9 cellular contexts compared by ENCODE assay signal in the genomic region with DNA sequence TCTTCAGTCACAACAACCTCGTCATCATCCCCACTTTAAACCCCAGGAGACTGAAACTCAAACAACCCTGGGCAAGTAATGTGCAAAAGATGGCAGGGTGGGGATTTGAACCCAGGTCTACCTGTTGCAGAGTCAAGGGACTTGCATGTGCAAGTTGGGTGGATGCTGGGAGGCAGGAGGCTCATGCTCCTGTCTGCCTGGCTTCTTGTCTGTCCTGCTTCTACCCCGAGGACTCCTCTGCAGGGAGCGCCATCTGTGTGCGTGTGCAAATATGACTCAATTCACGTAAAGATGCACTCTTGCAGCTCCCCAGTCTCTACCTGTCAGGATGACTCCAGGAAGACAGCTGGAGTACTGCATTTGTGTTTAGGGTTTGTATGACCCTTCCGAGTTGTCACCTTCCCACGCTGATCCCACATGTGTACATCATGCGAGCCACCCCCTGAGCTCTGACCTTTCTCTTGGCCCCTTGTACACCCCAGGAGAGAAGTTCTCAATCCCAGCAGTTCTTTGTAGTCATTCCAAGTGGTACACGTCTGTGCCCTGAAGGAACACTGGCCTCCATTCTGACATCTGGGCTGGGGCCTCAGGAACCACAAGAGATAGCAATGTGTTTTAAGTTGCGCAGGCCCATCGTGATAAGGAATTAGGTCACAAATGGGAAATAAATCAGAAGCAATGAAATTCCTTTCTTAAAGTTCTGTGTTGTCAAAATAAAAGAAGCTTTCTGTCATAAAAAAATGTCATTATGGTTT.
DNase-seq lines count a peak whose midpoint lies in the region; ATAC-seq and TF ChIP-seq lines count a peak whose summit lies in the region.
"Had no signal": no experiment of that assay in that cellular context is flagged by ENCODE, and none has a peak within 500 bp of the region (broad histone marks: within the 10 kb centered on the region; RNA-seq: fewer than 3 reads in every experiment).

No MANE protein-coding gene starts in this region.

- H3K27ac ChIP-seq in brain microvascular endothelial cell (peak overlapping the region; percentile 94), mesodermal cell (ENCODE audit: low read depth, low read length, severe bottlenecking) (peak overlapping the region; percentile 90), aorta (ENCODE audit: low read depth in 1 of 2, low read length in 2 of 2) (no peak overlapping the region)

- in situ Hi-C loops in brain microvascular endothelial cell (cut with HindIII; ENCODE audit: low pct_ligation_motif_present, low sequenced_read_pairs) = no loop called here

- no peak overlapping the region for H3K4me3 ChIP-seq in brain microvascular endothelial cell (ENCODE audit: low read depth, low read length)
- H3K4me3 ChIP-seq in mesodermal cell (ENCODE audit: extremely low read depth, insufficient read depth, low read length, poor library complexity, severe bottlenecking) = no peak overlapping the region
- no peak overlapping the region for H3K4me3 ChIP-seq in aorta (ENCODE audit: low read length in 2 of 2)

- H3K27ac Mint-ChIP-seq in stimulated activated naive CD8-positive, alpha-beta T cell treated with anti-CD3 and anti-CD28 coated beads, Interleukin-15, Interleukin-2, amounts not matched to agents 100 ng/mL and 50 ng/mL, for 24 hours = peak overlapping the region; percentile 84
- H3K27ac Mint-ChIP-seq in stimulated activated naive CD8-positive, alpha-beta T cell treated with anti-CD3 and anti-CD28 coated beads, Interleukin-15, amount 100 ng/mL, for 72 hours = peak overlapping the region in 1 of 2 donors; percentile 74

- no peak for DNase-seq in stimulated activated naive CD8-positive, alpha-beta T cell treated with anti-CD3 and anti-CD28 coated beads, Interleukin-15, amount 100 ng/mL, for 72 hours
- DNase-seq in brain microvascular endothelial cell = peak; percentile 28
- no peak for DNase-seq in mesenteric fat pad (ENCODE audit: low spot score)
- no peak for DNase-seq in aorta
- no peak for DNase-seq in posterior vena cava (ENCODE audit: low spot score)
- DNase-seq: NCI-H345 had no signal

- ATAC-seq in stimulated activated naive CD8-positive, alpha-beta T cell treated with anti-CD3 and anti-CD28 coated beads, Interleukin-15, amount 100 ng/mL, for 72 hours = no peak
- ATAC-seq in aorta (ENCODE audit: low FRiP score) (no peak), GM21717 (IDR thresholded peaks at IDR 0.05; ENCODE audit: unreplicated experiment) (no peak)

- H3K4me1 ChIP-seq in mesodermal cell (ENCODE audit: control insufficient read depth, insufficient read depth, low read length, poor library complexity, severe bottlenecking) (peaks cover 28% of the 10 kb centered on the region), aorta (ENCODE audit: control insufficient read depth in 1 of 2, insufficient read depth in 2 of 2, low read length in 2 of 2) (peaks cover 0 to 5% of the 10 kb centered on the region in 2 donors)

- WGBS in mesodermal cell (ENCODE audit: insufficient coverage in 2 of 2), 2 experiments = 98% methylated on average over 8 to 10 of the region's 11 CpGs
- WGBS in aorta, 2 donors = 74 to 77% methylated on average over 11 of the region's 11 CpGs

- no peak overlapping the region for H3K4me3 Mint-ChIP-seq in stimulated activated naive CD8-positive, alpha-beta T cell treated with anti-CD3 and anti-CD28 coated beads, Interleukin-15, Interleukin-2, amounts not matched to agents 100 ng/mL and 50 ng/mL, for 24 hours
- no peak overlapping the region for H3K4me3 Mint-ChIP-seq in stimulated activated naive CD8-positive, alpha-beta T cell treated with anti-CD3 and anti-CD28 coated beads, Interleukin-15, amount 100 ng/mL, for 72 hours

- intact Hi-C loops in aorta (cut with DNase I) (no loop called here), posterior vena cava (cut with DNase I) (no loop called here)

- no peaks in the 10 kb centered on the region for H3K9me3 ChIP-seq in mesodermal cell (ENCODE audit: control insufficient read depth, low read length)
- no peaks in the 10 kb centered on the region for H3K9me3 ChIP-seq in aorta (ENCODE audit: control insufficient read depth, low read length)

- H3K27me3 ChIP-seq in brain microvascular endothelial cell (replicated peaks) (no peaks in the 10 kb centered on the region), aorta (ENCODE audit: control insufficient read depth in 1 of 2, insufficient read depth in 2 of 2, low read length in 1 of 2) (no peaks in the 10 kb centered on the region)

- H3K27me3 Mint-ChIP-seq in stimulated activated naive CD8-positive, alpha-beta T cell treated with anti-CD3 and anti-CD28 coated beads, Interleukin-15, Interleukin-2, amounts not matched to agents 100 ng/mL and 50 ng/mL, for 24 hours = no peaks in the 10 kb centered on the region
- H3K27me3 Mint-ChIP-seq in stimulated activated naive CD8-positive, alpha-beta T cell treated with anti-CD3 and anti-CD28 coated beads, Interleukin-15, amount 100 ng/mL, for 72 hours = peaks cover 13% of the 10 kb centered on the region

- no peaks in the 10 kb centered on the region for H3K36me3 Mint-ChIP-seq in stimulated activated naive CD8-positive, alpha-beta T cell treated with anti-CD3 and anti-CD28 coated beads, Interleukin-15, Interleukin-2, amounts not matched to agents 100 ng/mL and 50 ng/mL, for 24 hours (ENCODE audit: low read depth)

- H3K4me1 Mint-ChIP-seq in stimulated activated naive CD8-positive, alpha-beta T cell treated with anti-CD3 and anti-CD28 coated beads, Interleukin-15, Interleukin-2, amounts not matched to agents 100 ng/mL and 50 ng/mL, for 24 hours (ENCODE audit: low read depth) = peaks cover 26% of the 10 kb centered on the region
- H3K4me1 Mint-ChIP-seq in stimulated activated naive CD8-positive, alpha-beta T cell treated with anti-CD3 and anti-CD28 coated beads, Interleukin-15, amount 100 ng/mL, for 72 hours = peaks cover 23% of the 10 kb centered on the region

- H3K9me3 Mint-ChIP-seq in stimulated activated naive CD8-positive, alpha-beta T cell treated with anti-CD3 and anti-CD28 coated beads, Interleukin-15, Interleukin-2, amounts not matched to agents 100 ng/mL and 50 ng/mL, for 24 hours = no peaks in the 10 kb centered on the region
- H3K9me3 Mint-ChIP-seq in stimulated activated naive CD8-positive, alpha-beta T cell treated with anti-CD3 and anti-CD28 coated beads, Interleukin-15, amount 100 ng/mL, for 72 hours = no peaks in the 10 kb centered on the region

- H3K36me3 ChIP-seq in brain microvascular endothelial cell (replicated peaks) (peaks cover 70% of the 10 kb centered on the region), mesodermal cell (ENCODE audit: control insufficient read depth, insufficient read depth, low read length) (peaks cover 86% of the 10 kb centered on the region), aorta (ENCODE audit: control insufficient read depth in 1 of 2, insufficient read depth in 2 of 2, low read length in 1 of 2) (peaks cover 2 to 3% of the 10 kb centered on the region in 2 donors)

- no peak for TF ChIP-seq CTCF in brain microvascular endothelial cell (IDR thresholded peaks at IDR 0.05; ENCODE audit: low read depth, low read length, missing control alignments)

Comparison
In these comparisons a context has a peak if more than half of its experiments do, and no peak if none do; other contexts are left out.
1. H3K27ac ChIP-seq: peak in brain microvascular endothelial cell (single experiment) and mesodermal cell (single experiment); none in aorta (0 of 2).